Comparison of ENCODE assay signal across 9 cellular contexts in the genomic region with DNA sequence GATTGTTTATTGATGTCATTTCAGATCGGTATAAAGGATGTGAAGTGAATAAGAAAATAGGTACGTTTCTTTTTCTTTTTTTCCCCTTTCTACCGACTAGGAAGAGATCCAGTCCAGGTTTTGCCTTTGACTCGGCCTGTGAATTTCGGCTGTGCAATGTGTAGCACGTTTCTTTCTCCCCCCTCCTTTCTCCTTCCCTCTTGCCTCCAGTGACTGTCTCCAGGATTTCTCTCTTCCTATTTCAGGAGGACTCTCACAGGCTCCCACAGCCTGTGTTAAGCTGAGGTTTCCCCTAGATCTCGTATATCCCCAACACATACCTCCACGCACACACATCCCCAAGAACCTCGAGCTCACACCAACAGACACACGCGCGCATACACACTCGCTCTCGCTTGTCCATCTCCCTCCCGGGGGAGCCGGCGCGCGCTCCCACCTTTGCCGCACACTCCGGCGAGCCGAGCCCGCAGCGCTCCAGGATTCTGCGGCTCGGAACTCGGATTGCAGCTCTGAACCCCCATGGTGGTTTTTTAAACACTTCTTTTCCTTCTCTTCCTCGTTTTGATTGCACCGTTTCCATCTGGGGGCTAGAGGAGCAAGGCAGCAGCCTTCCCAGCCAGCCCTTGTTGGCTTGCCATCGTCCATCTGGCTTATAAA. TPM values are rescaled to one million over a fixed set of nuclear protein-coding genes. Genes with fewer than 3 reads are reported as not detected.
DNase-seq lines count a peak whose midpoint lies in the region; ATAC-seq and TF ChIP-seq lines count a peak whose summit lies in the region.
"Had no signal": no experiment of that assay in that cellular context is flagged by ENCODE, and none has a peak within 500 bp of the region (broad histone marks: within the 10 kb centered on the region; RNA-seq: fewer than 3 reads in every experiment).

Gene GPC6, plus strand, starts transcription at position 185 of the 657 bp plus-strand sequence.

- H3K27me3 Mint-ChIP-seq in CD14-positive monocyte (ENCODE audit: low read depth in 3 of 3) = peaks cover 36 to 51% (median 44%) of the 10 kb centered on the region in 3 donors
- H3K27me3 Mint-ChIP-seq in osteocyte (ENCODE audit: unreplicated experiment) = no peaks in the 10 kb centered on the region
- peaks cover 42% of the 10 kb centered on the region for H3K27me3 Mint-ChIP-seq in activated CD4-positive, alpha-beta T cell treated with anti-CD3 and anti-CD28 coated beads, Interleukin-2, amount 10 ng/mL, durations not matched to agents 24 days and 14 days

- H3K4me3 Mint-ChIP-seq in CD14-positive monocyte (peak within 1 kb of the TSS; percentile 42 to 82), osteocyte (ENCODE audit: unreplicated experiment) (peak within 1 kb of the TSS; percentile 93)
- no peak within 1 kb of the TSS for H3K4me3 Mint-ChIP-seq in activated CD4-positive, alpha-beta T cell treated with anti-CD3 and anti-CD28 coated beads, Interleukin-2, amount 10 ng/mL, durations not matched to agents 24 days and 14 days
- H3K4me3 Mint-ChIP-seq: naive B cell had no signal

- no peak for DNase-seq in CD14-positive monocyte (ENCODE audit: low spot score)
- DNase-seq in NCI-H1105 (lab: John Stamatoyannopoulos, UW) = peak; percentile 70
- DNase-seq in SW 1271 (lab: John Stamatoyannopoulos, UW) = peak; percentile 46 to 76
- peak; percentile 26 for DNase-seq in globus pallidus (ENCODE audit: low spot score)
- DNase-seq in osteocyte (ENCODE audit: extremely low spot score, unreplicated experiment) = no peak
- no peak for DNase-seq in activated CD4-positive, alpha-beta T cell treated with anti-CD3 and anti-CD28 coated beads, Interleukin-2, amount 10 ng/mL, durations not matched to agents 24 days and 14 days
- DNase-seq in activated naive CD4-positive, alpha-beta T cell treated with anti-CD3 and anti-CD28 coated beads, Interleukin-2, amount 50 U/mL, for 16 hours = no peak
- DNase-seq: naive B cell had no signal

- peaks cover 0 to 18% (median 13%) of the 10 kb centered on the region in 7 donors for H3K9me3 Mint-ChIP-seq in CD14-positive monocyte
- H3K9me3 Mint-ChIP-seq in osteocyte (ENCODE audit: unreplicated experiment) = peaks cover 5% of the 10 kb centered on the region
- H3K9me3 Mint-ChIP-seq in activated CD4-positive, alpha-beta T cell treated with anti-CD3 and anti-CD28 coated beads, Interleukin-2, amount 10 ng/mL, durations not matched to agents 24 days and 14 days = peaks cover 5% of the 10 kb centered on the region

- H3K36me3 Mint-ChIP-seq in CD14-positive monocyte = peaks cover 0 to 5% of the 10 kb centered on the region in 2 donors
- peaks cover 5% of the 10 kb centered on the region for H3K36me3 Mint-ChIP-seq in osteocyte (ENCODE audit: unreplicated experiment)
- H3K36me3 Mint-ChIP-seq in activated CD4-positive, alpha-beta T cell treated with anti-CD3 and anti-CD28 coated beads, Interleukin-2, amount 10 ng/mL, durations not matched to agents 24 days and 14 days (ENCODE audit: low read depth) = no peaks in the 10 kb centered on the region

- H3K27ac Mint-ChIP-seq in CD14-positive monocyte = no peak within 1 kb of the TSS
- peak within 1 kb of the TSS; percentile 88 for H3K27ac Mint-ChIP-seq in osteocyte (ENCODE audit: unreplicated experiment)
- no peak within 1 kb of the TSS for H3K27ac Mint-ChIP-seq in activated CD4-positive, alpha-beta T cell treated with anti-CD3 and anti-CD28 coated beads, Interleukin-2, amount 10 ng/mL, durations not matched to agents 24 days and 14 days

- intact Hi-C loops in CD14-positive monocyte (cut with micrococcal nuclease) = no loop called here
- intact Hi-C loops in activated CD4-positive, alpha-beta T cell treated with anti-CD3 and anti-CD28 coated beads, Interleukin-2, amount 10 ng/mL, durations not matched to agents 24 days and 14 days (cut with micrococcal nuclease) = loop anchor here (10.0 kb wide), 1 partner anchor 1478 kb away; no protein-coding TSS in a partner anchor

- TF ChIP-seq CTCF in CD14-positive monocyte (IDR thresholded peaks at IDR 0.05) (no peak), osteocyte (IDR thresholded peaks at IDR 0.05) (no peak)

- no peak for ATAC-seq in GM21529 (IDR thresholded peaks at IDR 0.05; ENCODE audit: unreplicated experiment)

- peaks cover 4% of the 10 kb centered on the region for H3K4me1 Mint-ChIP-seq in CD14-positive monocyte
- peaks cover 45% of the 10 kb centered on the region for H3K4me1 Mint-ChIP-seq in osteocyte (ENCODE audit: unreplicated experiment)
- H3K4me1 Mint-ChIP-seq in activated CD4-positive, alpha-beta T cell treated with anti-CD3 and anti-CD28 coated beads, Interleukin-2, amount 10 ng/mL, durations not matched to agents 24 days and 14 days = no peaks in the 10 kb centered on the region

RNA-seq across cellular contexts. Expression of gene GPC6, which starts in this region (rescaled TPM):
- not detected for polyA plus RNA-seq in CD14-positive monocyte
- total RNA-seq in osteocyte = 125 and 128 TPM in 2 replicates
- total RNA-seq in activated CD4-positive, alpha-beta T cell treated with anti-CD3 and anti-CD28 coated beads, Interleukin-2, amount 10 ng/mL, durations not matched to agents 24 days and 14 days = not detected in 2 replicates

Comparison
In these comparisons a context has a peak if more than half of its experiments do, and no peak if none do; other contexts are left out.
1. RNA of gene GPC6 (total RNA-seq): 125 to 128 TPM in osteocyte; not detected in activated CD4-positive, alpha-beta T cell treated with anti-CD3 and anti-CD28 coated beads, Interleukin-2, amount 10 ng/mL, durations not matched to agents 24 days and 14 days; every median in the first group is over 100 times any median in the second.
2. DNase-seq: peak in NCI-H1105 (single experiment), SW 1271 (2 of 2) and globus pallidus (single experiment); none in CD14-positive monocyte (single experiment), osteocyte (single experiment), activated CD4-positive, alpha-beta T cell treated with anti-CD3 and anti-CD28 coated beads, Interleukin-2, amount 10 ng/mL, durations not matched to agents 24 days and 14 days (single experiment) and activated naive CD4-positive, alpha-beta T cell treated with anti-CD3 and anti-CD28 coated beads, Interleukin-2, amount 50 U/mL, for 16 hours (single experiment).